In the genomic region with DNA sequence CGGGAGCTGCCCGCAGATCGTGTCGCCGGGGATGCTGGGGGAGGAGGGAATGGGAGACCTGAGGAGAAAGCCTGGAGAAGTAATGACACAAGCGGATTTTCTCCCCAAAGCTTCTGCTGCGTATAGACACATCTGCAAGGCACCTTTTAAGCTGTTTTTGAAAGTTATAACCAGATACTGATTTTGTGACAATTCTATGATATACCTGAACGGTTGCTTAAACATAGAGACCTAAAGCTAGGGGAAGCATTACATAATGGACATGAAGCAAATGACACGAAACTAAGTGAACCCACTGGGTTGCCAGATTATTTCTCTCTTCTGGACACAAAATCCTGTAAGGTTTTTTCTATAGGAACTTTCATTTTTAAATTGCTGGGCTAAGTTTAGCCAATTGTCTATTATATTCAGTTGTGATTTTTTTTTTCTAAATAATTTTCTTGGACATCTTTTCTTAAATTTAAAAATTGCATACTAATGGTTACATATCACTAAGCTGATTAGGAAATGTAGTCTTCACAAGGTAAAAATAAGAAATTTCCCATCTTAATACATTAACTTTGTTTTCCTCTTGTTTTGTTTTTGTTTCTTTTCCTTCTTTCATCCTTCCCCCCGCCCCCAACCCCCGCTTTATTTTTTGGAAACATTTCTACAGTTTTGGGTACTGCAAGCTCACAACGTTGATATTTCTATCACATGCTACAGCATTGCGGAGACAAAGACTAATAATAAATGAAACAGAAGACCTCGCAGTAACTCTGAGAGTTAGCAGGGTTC, we compare ENCODE assay signal across 8 cellular contexts. TPM values are rescaled to one million over a fixed set of nuclear protein-coding genes. Genes with fewer than 3 reads are reported as not detected.
A peak's percentile ranks its signal among the peaks of the same experiment; 100 is the strongest.
DNase-seq lines count a peak whose midpoint lies in the region; ATAC-seq and TF ChIP-seq lines count a peak whose summit lies in the region.

No MANE protein-coding gene starts in this region.

- H3K27ac ChIP-seq in C4-2B (peak overlapping the region; percentile 81), KMS-11 (no peak overlapping the region; the same call in 1 of the 2 replicates)
- H3K27ac ChIP-seq in naive thymus-derived CD4-positive, alpha-beta T cell (ENCODE audit: low read depth, low read length): no peak overlapping the region

- POLR2A ChIA-PET in naive thymus-derived CD4-positive, alpha-beta T cell (lab: Charles Lee): no interaction called here

- no peaks in the 10 kb centered on the region for H3K36me3 Mint-ChIP-seq in naive thymus-derived CD4-positive, alpha-beta T cell

- peak overlapping the region; percentile 100 for H3K4me2 ChIP-seq in KMS-11

- H3K4me3 Mint-ChIP-seq in naive thymus-derived CD4-positive, alpha-beta T cell: peak overlapping the region; percentile 55 to 83 (median 76)

- H3K4me3 ChIP-seq in KMS-11 (IDR thresholded peaks at IDR 0.05; ENCODE audit: insufficient read depth, low read depth, low read length) (peak overlapping the region; percentile 77), choroid plexus epithelial cell (ENCODE audit: low read depth, low read length) (peak overlapping the region; percentile 75)
- H3K4me3 ChIP-seq in naive thymus-derived CD4-positive, alpha-beta T cell (ENCODE audit: low read length): peak overlapping the region; percentile 46

- no peak overlapping the region for H3K27ac Mint-ChIP-seq in naive thymus-derived CD4-positive, alpha-beta T cell

- intact Hi-C loops in naive thymus-derived CD4-positive, alpha-beta T cell (cut with micrococcal nuclease): loop anchor here in 1 of 2 donors (10.0 kb wide), 3 partner anchors 219 to 1069 kb away; a partner anchor contains a TSS

- H3K9me3 ChIP-seq in naive thymus-derived CD4-positive, alpha-beta T cell (ENCODE audit: control insufficient read depth in 2 of 3, low read length in 3 of 3): no peaks in the 10 kb centered on the region

- CTCF ChIA-PET in naive thymus-derived CD4-positive, alpha-beta T cell (lab: Charles Lee): no interaction called here

- peak overlapping the region; percentile 28; the same call in 1 of the 2 replicates for H3K9ac ChIP-seq in KMS-11

- H2AFZ ChIP-seq in KMS-11 (ENCODE audit: low read depth): peak overlapping the region; percentile 96

- H3K4me1 Mint-ChIP-seq in naive thymus-derived CD4-positive, alpha-beta T cell: peaks cover 6 to 19% (median 13%) of the 10 kb centered on the region in 7 donors

- H3K79me2 ChIP-seq in KMS-11 (ENCODE audit: insufficient read depth, low read depth): no peaks in the 10 kb centered on the region

- no peaks in the 10 kb centered on the region for H3K36me3 ChIP-seq in KMS-11 (ENCODE audit: insufficient read depth)
- H3K36me3 ChIP-seq in naive thymus-derived CD4-positive, alpha-beta T cell (ENCODE audit: control insufficient read depth in 2 of 3, insufficient read depth in 3 of 3, low read length in 3 of 3): no peaks in the 10 kb centered on the region

- H3K4me1 ChIP-seq in KMS-11 (ENCODE audit: low read depth, poor library complexity, severe bottlenecking): peaks cover 27% of the 10 kb centered on the region
- H3K4me1 ChIP-seq in naive thymus-derived CD4-positive, alpha-beta T cell (ENCODE audit: control insufficient read depth in 2 of 2, insufficient read depth in 2 of 2, low read length in 2 of 2): peaks cover 6% of the 10 kb centered on the region in 2 donors

- TF ChIP-seq CTCF in C4-2B (conservative IDR thresholded peaks at IDR 0.05): no peak
- no peak for TF ChIP-seq CTCF in KMS-11 (conservative IDR thresholded peaks at IDR 0.05; ENCODE audit: low read depth, low read length)
- no peak for TF ChIP-seq CTCF in choroid plexus epithelial cell (conservative IDR thresholded peaks at IDR 0.05; ENCODE audit: low read depth, low read length)

- DNase-seq in choroid plexus epithelial cell (ENCODE audit: low read depth) (no peak), activated gamma-delta T cell (lab: John Stamatoyannopoulos, UW) (no peak), HCEC 1CT (no peak)
- DNase-seq in naive thymus-derived CD4-positive, alpha-beta T cell: no peak
- no peak for DNase-seq in central memory CD4-positive, alpha-beta T cell

- H3K27me3 ChIP-seq in KMS-11 (ENCODE audit: insufficient read depth, low read depth): peaks cover 16% of the 10 kb centered on the region
- peaks cover 18% of the 10 kb centered on the region in 2 donors for H3K27me3 ChIP-seq in naive thymus-derived CD4-positive, alpha-beta T cell (ENCODE audit: control insufficient read depth in 2 of 2, insufficient read depth in 2 of 2, low read length in 2 of 2)

- peaks cover 54 to 64% (median 63%) of the 10 kb centered on the region in 5 donors for H3K27me3 Mint-ChIP-seq in naive thymus-derived CD4-positive, alpha-beta T cell

- ATAC-seq in naive thymus-derived CD4-positive, alpha-beta T cell: no peak
- ATAC-seq in GM19467 (IDR thresholded peaks at IDR 0.05; ENCODE audit: unreplicated experiment): no peak

- peaks cover 0 to 2% (median 0%) of the 10 kb centered on the region in 11 donors for H3K9me3 Mint-ChIP-seq in naive thymus-derived CD4-positive, alpha-beta T cell

- H4K20me1 ChIP-seq in KMS-11 (ENCODE audit: insufficient read depth): no peaks in the 10 kb centered on the region

RNA-seq across cellular contexts. Expression of a gene that starts 1.3 kb away (rescaled TPM):
- total RNA-seq in naive thymus-derived CD4-positive, alpha-beta T cell: 1 to 10 TPM in 1 of 5 experiments, under 1 TPM in 3, not detected in 1; 0.05 to 1.1 (median 0.44) TPM
- polyA plus RNA-seq in naive thymus-derived CD4-positive, alpha-beta T cell: under 1 TPM in 1 of 2 donors, not detected in 1; 0.71 TPM
